8 cellular contexts compared by ENCODE assay signal in genomic region chr16:53054670-53055485, GRCh38. TPM values are rescaled to one million over a fixed set of nuclear protein-coding genes. Genes with fewer than 3 reads are reported as not detected.
DNase-seq lines count a peak whose midpoint lies in the region; ATAC-seq, FAIRE-seq and TF ChIP-seq lines count a peak whose summit lies in the region.

CHD9 (plus strand) TSS chr16:53054991; CDS start chr16:53156090, 101,099 bp downstream.

- WGBS in adrenal gland, 4 donors, result 0 to 2% (median 0%) methylated on average over 5 to 62 of the region's 62 CpGs
- WGBS in heart right ventricle, 2 donors, result 0 to 1% methylated on average over 61 to 62 of the region's 62 CpGs

- peak; percentile 92 to 100 (median 100) for TF ChIP-seq CTCF in adrenal gland (IDR thresholded peaks at IDR 0.05)
- TF ChIP-seq CTCF in heart right ventricle (IDR thresholded peaks at IDR 0.05), result peak; percentile 99 to 100 (median 100)
- TF ChIP-seq CTCF in progenitor cell of endocrine pancreas (IDR thresholded peaks at IDR 0.05; ENCODE audit: unreplicated experiment), result peak; percentile 99
- TF ChIP-seq CTCF in upper lobe of right lung (IDR thresholded peaks at IDR 0.05), result peak; percentile 100

- intact Hi-C loops in adrenal gland (cut with DNase I) (loop anchor here (2.0 to 10.0 kb wide), 4 partner anchors 37 to 150 kb away; no protein-coding TSS in a partner anchor), heart right ventricle (cut with DNase I) (loop anchor here (1.0 to 10.0 kb wide), 18 partner anchors 36 to 230 kb away; no protein-coding TSS in a partner anchor), upper lobe of right lung (cut with DNase I) (loop anchor here (5.0 kb wide), 1 partner anchor 102 kb away; no protein-coding TSS in a partner anchor)

- peak; percentile 88 for DNase-seq in GM12892 (ENCODE audit: insufficient read length)
- peak; percentile 39 for DNase-seq in NCI-H1436 treated with DMSO at 0.1 percent for 48 hours (lab: John Stamatoyannopoulos, UW)
- peak; percentile 49 to 83 (median 54) for DNase-seq in T-helper 1 cell
- peak; percentile 80 to 92 (median 87) for DNase-seq in adrenal gland
- peak; percentile 82 to 88 for DNase-seq in heart right ventricle
- peak; percentile 76 for DNase-seq in progenitor cell of endocrine pancreas (ENCODE audit: low spot score, unreplicated experiment)
- DNase-seq in upper lobe of right lung, result peak; percentile 92

- no peaks in the 10 kb centered on the region for H3K27me3 Mint-ChIP-seq in progenitor cell of endocrine pancreas

- FAIRE-seq in GM12892 (lab: Jason Lieb, UNC), result peak; percentile 67

- peak; percentile 53; the same call in 1 of the 2 replicates for TF ChIP-seq POLR2A in GM12892 (IDR thresholded peaks at IDR 0.05; ENCODE audit: low read depth, low read length)
- TF ChIP-seq POLR2A in adrenal gland (IDR thresholded peaks at IDR 0.05), result peak in 1 of 2 donors; percentile 48

- peak within 1 kb of the TSS; percentile 51 to 96 (median 91) for H3K27ac ChIP-seq in adrenal gland
- peak within 1 kb of the TSS; percentile 85 to 97 (median 94) for H3K27ac ChIP-seq in heart right ventricle
- H3K27ac ChIP-seq in upper lobe of right lung, result peak within 1 kb of the TSS; percentile 92

- H3K36me3 ChIP-seq in adrenal gland (replicated peaks in 1 of 2) (no peaks in the 10 kb centered on the region), heart right ventricle (no peaks in the 10 kb centered on the region), upper lobe of right lung (no peaks in the 10 kb centered on the region)

- H3K4me1 Mint-ChIP-seq in progenitor cell of endocrine pancreas (ENCODE audit: low read depth), result peaks cover 8% of the 10 kb centered on the region

- H3K4me3 ChIP-seq in adrenal gland (peak within 1 kb of the TSS; percentile 5 to 95 (median 82)), heart right ventricle (peak within 1 kb of the TSS; percentile 48 to 90 (median 74)), upper lobe of right lung (peak within 1 kb of the TSS; percentile 75)

- H3K27ac Mint-ChIP-seq in progenitor cell of endocrine pancreas, result peak within 1 kb of the TSS; percentile 78

- H3K36me3 Mint-ChIP-seq in progenitor cell of endocrine pancreas (ENCODE audit: insufficient read depth), result no peaks in the 10 kb centered on the region

- peak within 1 kb of the TSS; percentile 73 for H3K4me3 Mint-ChIP-seq in progenitor cell of endocrine pancreas (ENCODE audit: low read depth)

- no peaks in the 10 kb centered on the region for H3K27me3 ChIP-seq in adrenal gland
- H3K27me3 ChIP-seq in heart right ventricle, result no peaks in the 10 kb centered on the region
- no peaks in the 10 kb centered on the region for H3K27me3 ChIP-seq in upper lobe of right lung

- peak; percentile 76 for ATAC-seq in HG02840 (IDR thresholded peaks at IDR 0.05; ENCODE audit: low FRiP score, unreplicated experiment)
- peak; percentile 92 to 97 (median 95) for ATAC-seq in heart right ventricle
- ATAC-seq in upper lobe of right lung, result peak; percentile 96

- H3K4me1 ChIP-seq in adrenal gland (replicated peaks in 1 of 2) (peaks cover 26 to 44% of the 10 kb centered on the region in 2 donors), heart right ventricle (peaks cover 0 to 60% (median 40%) of the 10 kb centered on the region in 9 donors), upper lobe of right lung (peaks cover 28% of the 10 kb centered on the region)

- no peaks in the 10 kb centered on the region for H3K9me3 Mint-ChIP-seq in progenitor cell of endocrine pancreas (ENCODE audit: low read depth)

- no peaks in the 10 kb centered on the region for H3K9me3 ChIP-seq in adrenal gland (replicated peaks in 1 of 3)
- H3K9me3 ChIP-seq in heart right ventricle, result no peaks in the 10 kb centered on the region
- H3K9me3 ChIP-seq in upper lobe of right lung, result no peaks in the 10 kb centered on the region

RNA-seq across cellular contexts. Expression of gene CHD9, which starts in this region (rescaled TPM):
- 40.0 TPM for polyA plus RNA-seq in GM12892 (2012; ENCODE audit: missing spikeins)
- total RNA-seq in adrenal gland (10 to 100 TPM; 28.3 to 95.9 (median 61.2) TPM), heart right ventricle (10 to 100 TPM; 39.6 to 58.4 (median 45.1) TPM), progenitor cell of endocrine pancreas (67.7 TPM in 2 replicates), upper lobe of right lung (81.4 TPM)
- polyA plus RNA-seq in adrenal gland (10 to 100 TPM; 10.0 to 29.7 (median 27.3) TPM), heart right ventricle (10 to 100 TPM in 1 of 2 donors, 1 to 10 TPM in 1; 7.0 to 15.7 TPM)

Comparison
In these comparisons a context has a peak if more than half of its experiments do, and no peak if none do; other contexts are left out.
1. Peak in every context shown above with its lines: DNase-seq, ATAC-seq, H3K4me3 ChIP-seq and H3K27ac ChIP-seq.
2. DNase-seq: peak in every context shown above with its lines; median percentile 92 in upper lobe of right lung; 88 in GM12892; 87 in adrenal gland; 85 in heart right ventricle; 76 in progenitor cell of endocrine pancreas; 54 in T-helper 1 cell; 39 in NCI-H1436 treated with DMSO at 0.1 percent for 48 hours.